19 cellular contexts compared by ENCODE assay signal in genomic region chrX:150531467-150531866, GRCh38. TPM values are rescaled to one million over a fixed set of nuclear protein-coding genes. Genes with fewer than 3 reads are reported as not detected.
A peak's percentile ranks its signal among the peaks of the same experiment; 100 is the strongest.
DNase-seq lines count a peak whose midpoint lies in the region; TF ChIP-seq lines count a peak whose summit lies in the region.
"Had no signal": no experiment of that assay in that cellular context is flagged by ENCODE, and none has a peak within 500 bp of the region (broad histone marks: within the 10 kb centered on the region; RNA-seq: fewer than 3 reads in every experiment).

No MANE protein-coding gene starts in this region.

- H3K27ac ChIP-seq in coronary artery, result peak overlapping the region; percentile 30 to 33
- peak overlapping the region; percentile 17 to 61 for H3K27ac ChIP-seq in tibial artery
- H3K27ac ChIP-seq in colonic mucosa, result no peak overlapping the region
- H3K27ac ChIP-seq: 22Rv1; BLaER1 treated with 17β-estradiol and CSF1 and Interleukin-3, amounts not matched to agents 10 nM and 100 nM had no signal

- peaks cover 0 to 13% (median 0%) of the 10 kb centered on the region in 4 donors for H3K4me1 ChIP-seq in tibial artery
- H3K4me1 ChIP-seq in colonic mucosa, result no peaks in the 10 kb centered on the region
- H3K4me1 ChIP-seq: BE2C; BLaER1 treated with 17β-estradiol and CSF1 and Interleukin-3, amounts not matched to agents 10 nM and 100 nM had no signal

- peak; percentile 32 for DNase-seq in Ammon's horn (ENCODE audit: low spot score)
- DNase-seq in coronary artery (ENCODE audit: low spot score), result no peak
- DNase-seq in pons (ENCODE audit: low spot score), result peak; percentile 38
- DNase-seq in tibial artery, result peak in 1 of 2 donors; percentile 68
- DNase-seq in colonic mucosa, result no peak
- no peak for DNase-seq in activated CD4-positive, alpha-beta T cell treated with anti-CD3 and anti-CD28 coated beads for 1 hour
- DNase-seq in NK-92 treated with Interleukin-12 subunit alpha and Interleukin-12 subunit beta, amount 100 ng/mL, for 24 hours (lab: John Stamatoyannopoulos, UW), result no peak
- DNase-seq: BE2C; CD4-positive, alpha-beta T cell; CD8-positive, alpha-beta memory T cell; DMS 273 treated with DMSO at 0.1 percent for 48 hours; DMS79; EL; GDM1; H9 had no signal

- H3K27me3 ChIP-seq in tibial artery, result no peaks in the 10 kb centered on the region
- no peaks in the 10 kb centered on the region for H3K27me3 ChIP-seq in colonic mucosa
- H3K27me3 ChIP-seq: BE2C; BLaER1 treated with 17β-estradiol and CSF1 and Interleukin-3, amounts not matched to agents 10 nM and 100 nM had no signal

- H3K9me3 ChIP-seq in tibial artery (peaks cover 0 to 6% (median under 1%) of the 10 kb centered on the region in 3 donors), colonic mucosa (no peaks in the 10 kb centered on the region)
- H3K9me3 ChIP-seq: BE2C had no signal

- no peak overlapping the region for H3K4me3 ChIP-seq in coronary artery
- no peak overlapping the region for H3K4me3 ChIP-seq in tibial artery
- no peak overlapping the region for H3K4me3 ChIP-seq in colonic mucosa
- H3K4me3 ChIP-seq: BLaER1 treated with 17β-estradiol and CSF1 and Interleukin-3, amounts not matched to agents 10 nM and 100 nM; GM12878; GM23338 had no signal

- TF ChIP-seq CTCF in coronary artery (IDR thresholded peaks at IDR 0.05) (no peak), tibial artery (IDR thresholded peaks at IDR 0.05) (no peak), colonic mucosa (IDR thresholded peaks at IDR 0.05) (no peak)

- H3K9ac ChIP-seq in colonic mucosa (ENCODE audit: low read depth in 2 of 2, low read length in 2 of 2), result no peak overlapping the region
- H3K9ac ChIP-seq: BLaER1 treated with 17β-estradiol and CSF1 and Interleukin-3, amounts not matched to agents 10 nM and 100 nM had no signal

- intact Hi-C loops in tibial artery (cut with DNase I; ENCODE audit: low total_unique reads) (no loop called here), colonic mucosa (cut with DNase I) (no loop called here)

- no peaks in the 10 kb centered on the region for H3K36me3 ChIP-seq in tibial artery
- no peaks in the 10 kb centered on the region for H3K36me3 ChIP-seq in colonic mucosa
- H3K36me3 ChIP-seq: BE2C; BLaER1 treated with 17β-estradiol and CSF1 and Interleukin-3, amounts not matched to agents 10 nM and 100 nM had no signal

RNA-seq across cellular contexts. Expression of gene MTM1, which starts 37.0 kb away (rescaled TPM):
- total RNA-seq in colonic mucosa, result 10 to 100 TPM; 36.8 to 61.3 TPM

Comparison
In these comparisons a context has a peak if more than half of its experiments do, and no peak if none do; other contexts are left out.
1. DNase-seq: peak in Ammon's horn (single experiment) and pons (single experiment); none in coronary artery (single experiment), colonic mucosa (single experiment), activated CD4-positive, alpha-beta T cell treated with anti-CD3 and anti-CD28 coated beads for 1 hour (single experiment) and NK-92 treated with Interleukin-12 subunit alpha and Interleukin-12 subunit beta, amount 100 ng/mL, for 24 hours (single experiment).